ENCODE assay signal across 15 cellular contexts in genomic region chr15:59879506-59879905, GRCh38.
DNase-seq lines count a peak whose midpoint lies in the region; ATAC-seq and TF ChIP-seq lines count a peak whose summit lies in the region.
"Had no signal": no experiment of that assay in that cellular context is flagged by ENCODE, and none has a peak within 500 bp of the region (broad histone marks: within the 10 kb centered on the region; RNA-seq: fewer than 3 reads in every experiment).

No MANE protein-coding gene starts in this region.

- H3K36me3 ChIP-seq in right atrium auricular region, result no peaks in the 10 kb centered on the region
- H3K36me3 ChIP-seq in brain microvascular endothelial cell (replicated peaks), result no peaks in the 10 kb centered on the region
- H3K36me3 ChIP-seq: suprapubic skin had no signal

- ATAC-seq in right cardiac atrium, result peak; percentile 33 to 69

- H3K27me3 ChIP-seq in right cardiac atrium (ENCODE audit: control insufficient read depth, insufficient read depth), result peaks cover 3% of the 10 kb centered on the region
- H3K27me3 ChIP-seq in right atrium auricular region, result no peaks in the 10 kb centered on the region
- H3K27me3 ChIP-seq in brain microvascular endothelial cell (replicated peaks), result no peaks in the 10 kb centered on the region

- no peaks in the 10 kb centered on the region for H3K4me1 ChIP-seq in right cardiac atrium (ENCODE audit: control insufficient read depth, insufficient read depth, low read length)
- H3K4me1 ChIP-seq in right atrium auricular region, result no peaks in the 10 kb centered on the region
- H3K4me1 ChIP-seq: suprapubic skin had no signal

- TF ChIP-seq CTCF in right atrium auricular region (IDR thresholded peaks at IDR 0.05) (no peak), brain microvascular endothelial cell (IDR thresholded peaks at IDR 0.05; ENCODE audit: low read depth, low read length, missing control alignments) (no peak)

- in situ Hi-C loops in brain microvascular endothelial cell (cut with HindIII; ENCODE audit: low pct_ligation_motif_present, low sequenced_read_pairs), result no loop called here

- intact Hi-C loops in right cardiac atrium (cut with DNase I), result no loop called here

- H3K27ac ChIP-seq in right cardiac atrium (ENCODE audit: low read length) (no peak overlapping the region), right atrium auricular region (no peak overlapping the region), brain microvascular endothelial cell (no peak overlapping the region)
- H3K27ac ChIP-seq: hepatocyte, suprapubic skin had no signal

- 35% methylated on average over 2 of the region's 2 CpGs for WGBS in right cardiac atrium

- no peak for DNase-seq in right cardiac atrium
- DNase-seq in right atrium auricular region (ENCODE audit: low spot score), result no peak
- peak; percentile 88 for DNase-seq in brain microvascular endothelial cell
- DNase-seq in hepatic stellate cell (ENCODE audit: low spot score), result peak; percentile 8
- DNase-seq in NCI-H1092 (lab: John Stamatoyannopoulos, UW), result no peak
- DNase-seq in epidermal melanocyte (ENCODE audit: insufficient read length, low spot score), result no peak
- no peak for DNase-seq in NCI-H1417 treated with DMSO at 0.1 percent for 48 hours (lab: John Stamatoyannopoulos, UW)
- DNase-seq in AML-193 (lab: John Stamatoyannopoulos, UW), result no peak
- DNase-seq: activated CD4-positive, alpha-beta T cell treated with anti-CD3 and anti-CD28 coated beads, Interleukin-2, amount 10 ng/mL, durations not matched to agents 24 days and 14 days; effector CD8-positive, alpha-beta T cell; KBM-7; NCI-H1930; stimulated activated CD4-positive, alpha-beta T cell treated with anti-CD3 and anti-CD28 coated beads, Interleukin-12 subunit alpha, Interleukin-12 subunit beta, amount 100 ng/mL, for 4 hours had no signal

- H3K4me3 ChIP-seq in right cardiac atrium (ENCODE audit: low read length) (no peak overlapping the region), right atrium auricular region (no peak overlapping the region), brain microvascular endothelial cell (ENCODE audit: low read depth, low read length) (no peak overlapping the region)
- H3K4me3 ChIP-seq: hepatocyte, suprapubic skin had no signal

- H3K9me3 ChIP-seq in right cardiac atrium (ENCODE audit: control insufficient read depth, low read length) (no peaks in the 10 kb centered on the region), right atrium auricular region (no peaks in the 10 kb centered on the region)
- H3K9me3 ChIP-seq: suprapubic skin had no signal

Comparison
In these comparisons a context has a peak if more than half of its experiments do, and no peak if none do; other contexts are left out.
1. DNase-seq: peak in brain microvascular endothelial cell (single experiment) and hepatic stellate cell (single experiment); none in right cardiac atrium (0 of 3), right atrium auricular region (single experiment), NCI-H1092 (single experiment), epidermal melanocyte (single experiment), NCI-H1417 treated with DMSO at 0.1 percent for 48 hours (single experiment) and AML-193 (0 of 2).